Comparison of ENCODE assay signal across 12 cellular contexts in genomic region chr6:17472653-17473183, GRCh38.
DNase-seq lines count a peak whose midpoint lies in the region; ATAC-seq and TF ChIP-seq lines count a peak whose summit lies in the region.
"Had no signal": no experiment of that assay in that cellular context is flagged by ENCODE, and none has a peak within 500 bp of the region (broad histone marks: within the 10 kb centered on the region; RNA-seq: fewer than 3 reads in every experiment).

No MANE protein-coding gene starts in this region.

- H3K4me1 ChIP-seq in heart left ventricle (peaks cover 0 to 29% (median 6%) of the 10 kb centered on the region in 12 donors), prostate gland (replicated peaks) (no peaks in the 10 kb centered on the region), mammary epithelial cell (ENCODE audit: insufficient read depth, low read length) (no peaks in the 10 kb centered on the region)
- H3K4me1 ChIP-seq: pancreas had no signal

- no peak overlapping the region for H3K9ac ChIP-seq in mammary epithelial cell (ENCODE audit: insufficient read depth, low read length)

- WGBS in heart left ventricle, 4 donors, result 56 to 75% (median 71%) methylated on average over 2 of the region's 2 CpGs
- 61% methylated on average over 2 of the region's 2 CpGs for WGBS in prostate gland
- 91% methylated on average over 2 of the region's 2 CpGs for WGBS in mammary epithelial cell (ENCODE audit: low coverage, missing lambda C conversion rate)

- H3K27me3 ChIP-seq in heart left ventricle (no peaks in the 10 kb centered on the region), prostate gland (replicated peaks; ENCODE audit: insufficient read depth) (no peaks in the 10 kb centered on the region), mammary epithelial cell (ENCODE audit: insufficient read depth, low read length) (no peaks in the 10 kb centered on the region)
- H3K27me3 ChIP-seq: pancreas had no signal

- no peaks in the 10 kb centered on the region for H3K36me3 Mint-ChIP-seq in WTC11

- no peaks in the 10 kb centered on the region for H3K36me3 ChIP-seq in heart left ventricle
- no peaks in the 10 kb centered on the region for H3K36me3 ChIP-seq in prostate gland
- H3K36me3 ChIP-seq in mammary epithelial cell (ENCODE audit: insufficient read depth, low read length), result no peaks in the 10 kb centered on the region
- H3K36me3 ChIP-seq: pancreas had no signal

- H3K9me3 ChIP-seq in heart left ventricle (no peaks in the 10 kb centered on the region), prostate gland (no peaks in the 10 kb centered on the region), mammary epithelial cell (replicated peaks; ENCODE audit: insufficient read depth, low read length) (no peaks in the 10 kb centered on the region)
- H3K9me3 ChIP-seq: pancreas had no signal

- POLR2A ChIA-PET in WTC11 (lab: Charles Lee), result interaction anchor here (0.5 kb wide), 1 partner anchor 102 kb away, joined by 3 read pairs; no protein-coding TSS in a partner anchor

- no peaks in the 10 kb centered on the region for H3K9me3 Mint-ChIP-seq in WTC11

- TF ChIP-seq POLR2A in heart left ventricle (IDR thresholded peaks at IDR 0.05) (no peak), prostate gland (IDR thresholded peaks at IDR 0.05) (no peak)

- ATAC-seq in heart left ventricle, result no peak
- ATAC-seq in WTC11, result no peak
- ATAC-seq: GM12878, pancreas had no signal

- TF ChIP-seq CTCF in heart left ventricle (IDR thresholded peaks at IDR 0.05) (no peak), prostate gland (IDR thresholded peaks at IDR 0.05) (no peak), WTC11 (IDR thresholded peaks at IDR 0.05) (no peak), mammary epithelial cell (conservative IDR thresholded peaks at IDR 0.05 in 1 of 2, IDR thresholded peaks at IDR 0.05 in 1 of 2; ENCODE audit: extremely low read depth in 1 of 2, insufficient read depth in 1 of 2, low read depth in 1 of 2, low read length in 2 of 2) (no peak)

- in situ Hi-C loops in mammary epithelial cell (cut with MboI; ENCODE audit: low sequenced_read_pairs in 2 of 2), result no loop called here

- H3K4me1 Mint-ChIP-seq in WTC11, result peaks cover 3% of the 10 kb centered on the region; the same call in 1 of the 2 replicates

- intact Hi-C loops in heart left ventricle (cut with DNase I) (loop anchor here in 1 of 10 donors (10.0 kb wide), 1 partner anchor 188 kb away; the partner anchor contains the start of gene RBM24), prostate gland (cut with DNase I) (no loop called here), mammary epithelial cell (cut with micrococcal nuclease) (no loop called here)

- no peak overlapping the region for H3K4me3 Mint-ChIP-seq in WTC11

- H3K27me3 Mint-ChIP-seq in WTC11 (ENCODE audit: low read depth), result no peaks in the 10 kb centered on the region

- no peak overlapping the region for H3K27ac Mint-ChIP-seq in WTC11

- no peak overlapping the region for H3K4me3 ChIP-seq in heart left ventricle
- H3K4me3 ChIP-seq in prostate gland, result no peak overlapping the region
- no peak overlapping the region for H3K4me3 ChIP-seq in mammary epithelial cell (replicated peaks in 1 of 3; ENCODE audit: insufficient read depth in 1 of 3, low read depth in 2 of 3, low read length in 3 of 3)
- H3K4me3 ChIP-seq: GM12878, pancreas had no signal

- H2AFZ ChIP-seq in mammary epithelial cell (ENCODE audit: low read depth, low read length), result no peak overlapping the region

- BruUV-seq in mammary epithelial cell (replicated peaks; lab: Mats Ljungman, UMichigan), result no TSS peak

- H3K27ac ChIP-seq in heart left ventricle (peak overlapping the region; percentile 36 to 87 (median 82)), prostate gland (peak overlapping the region; percentile 32 to 54), mammary epithelial cell (ENCODE audit: insufficient read depth, low read depth, low read length) (no peak overlapping the region)
- H3K27ac ChIP-seq: pancreas had no signal

- CTCF ChIA-PET in WTC11 (lab: Charles Lee) (interaction anchor here (0.6 to 1.7 kb wide), 4 partner anchors 111 to 850 kb away, joined by 3 to 6 read pairs (median 4); no protein-coding TSS in a partner anchor), mammary epithelial cell (lab: Charles Lee; ENCODE audit: low non-redundant PET) (no interaction called here)

- dilution Hi-C loops in mammary epithelial cell (cut with HindIII; ENCODE audit: low sequenced_read_pairs), result no loop called here

- DNase-seq in ELF-1 (ENCODE audit: low read depth, low spot score) (peak; percentile 47), NCI-H82 treated with DMSO at 0.1 percent for 48 hours (lab: John Stamatoyannopoulos, UW; ENCODE audit: unreplicated experiment) (peak; percentile 80), heart left ventricle (no peak), prostate gland (ENCODE audit: low spot score) (no peak), pons (ENCODE audit: low spot score) (no peak), GF-D8 (lab: John Stamatoyannopoulos, UW) (no peak), WTC11 (ENCODE audit: low spot score) (no peak), mammary epithelial cell (no peak)
- DNase-seq: NCI-H510A, pancreas, T-helper 1 cell had no signal

- no peaks in the 10 kb centered on the region for H4K20me1 ChIP-seq in mammary epithelial cell (ENCODE audit: insufficient read depth, low read length)

- no peaks in the 10 kb centered on the region for H3K79me2 ChIP-seq in mammary epithelial cell (ENCODE audit: insufficient read depth, low read length)

- no peak overlapping the region for H3K4me2 ChIP-seq in mammary epithelial cell (ENCODE audit: insufficient read depth, low read depth, low read length)

TF ChIP-seq in WTC11, 78 proteins besides CTCF, POLR2A, EP300 and RAD21 (continues in another document):
- TF ChIP-seq SP1 (CRISPR knock-in tag; conservative IDR thresholded peaks at IDR 0.05) (no peak), JUN (CRISPR knock-in tag; IDR thresholded peaks at IDR 0.05) (no peak), RORB (CRISPR knock-in tag; IDR thresholded peaks at IDR 0.05) (no peak), TP53 (CRISPR knock-in tag; IDR thresholded peaks at IDR 0.05) (no peak), GTF2I (CRISPR knock-in tag; conservative IDR thresholded peaks at IDR 0.05) (no peak), ZNF396 (CRISPR knock-in tag; IDR thresholded peaks at IDR 0.05; ENCODE audit: borderline replicate concordance) (no peak), PREB (CRISPR knock-in tag; IDR thresholded peaks at IDR 0.05; ENCODE audit: borderline replicate concordance) (no peak), FOXP4 (CRISPR knock-in tag; IDR thresholded peaks at IDR 0.05) (no peak), ZSCAN18 (CRISPR knock-in tag; IDR thresholded peaks at IDR 0.05) (no peak), ZNF263 (CRISPR knock-in tag; IDR thresholded peaks at IDR 0.05; ENCODE audit: low read depth) (no peak), ATF1 (CRISPR knock-in tag; IDR thresholded peaks at IDR 0.05) (no peak), NFE2L1 (CRISPR knock-in tag; IDR thresholded peaks at IDR 0.05) (no peak), E2F1 (CRISPR knock-in tag; IDR thresholded peaks at IDR 0.05) (no peak)

Comparison
In these comparisons a context has a peak if more than half of its experiments do, and no peak if none do; other contexts are left out.
1. DNase-seq: peak in ELF-1 (single experiment) and NCI-H82 treated with DMSO at 0.1 percent for 48 hours (single experiment); none in heart left ventricle (0 of 5), prostate gland (single experiment), pons (single experiment), GF-D8 (single experiment), WTC11 (single experiment) and mammary epithelial cell (single experiment).